In genomic region chr6:125943528-125944433, GRCh38 we compare ENCODE assay signal across 10 cellular contexts. TPM values are rescaled to one million over a fixed set of nuclear protein-coding genes. Genes with fewer than 3 reads are reported as not detected.
A peak's percentile ranks its signal among the peaks of the same experiment; 100 is the strongest.
DNase-seq lines count a peak whose midpoint lies in the region; ATAC-seq and TF ChIP-seq lines count a peak whose summit lies in the region.
"Had no signal": no experiment of that assay in that cellular context is flagged by ENCODE, and none has a peak within 500 bp of the region (broad histone marks: within the 10 kb centered on the region; RNA-seq: fewer than 3 reads in every experiment).

No MANE protein-coding gene starts in this region.

- no peaks in the 10 kb centered on the region for H4K20me1 ChIP-seq in Loucy (ENCODE audit: insufficient read depth, low read length, poor library complexity, severe bottlenecking)

- H3K36me3 ChIP-seq in Loucy (ENCODE audit: insufficient read depth, low read length) (no peaks in the 10 kb centered on the region), brain microvascular endothelial cell (replicated peaks) (no peaks in the 10 kb centered on the region), liver (ENCODE audit: control insufficient read depth in 4 of 4, insufficient read depth in 3 of 4, low read depth in 1 of 4, low read length in 3 of 4) (no peaks in the 10 kb centered on the region), subcutaneous abdominal adipose tissue (ENCODE audit: control insufficient read depth in 5 of 5, insufficient read depth in 5 of 5, low read length in 5 of 5) (no peaks in the 10 kb centered on the region)

- no peaks in the 10 kb centered on the region for H3K27me3 ChIP-seq in Loucy (ENCODE audit: insufficient read depth, low read length, poor library complexity, severe bottlenecking)
- H3K27me3 ChIP-seq in brain microvascular endothelial cell (replicated peaks): no peaks in the 10 kb centered on the region
- H3K27me3 ChIP-seq in liver (ENCODE audit: control insufficient read depth in 4 of 4, insufficient read depth in 4 of 4, low read length in 3 of 4): no peaks in the 10 kb centered on the region
- no peaks in the 10 kb centered on the region for H3K27me3 ChIP-seq in subcutaneous abdominal adipose tissue (ENCODE audit: control insufficient read depth in 5 of 5, insufficient read depth in 4 of 5, low read length in 5 of 5)

- in situ Hi-C loops in brain microvascular endothelial cell (cut with HindIII; ENCODE audit: low pct_ligation_motif_present, low sequenced_read_pairs): no loop called here

- H3F3A ChIP-seq in Loucy (ENCODE audit: low read depth): no peaks in the 10 kb centered on the region

- H3K4me1 ChIP-seq in Loucy (ENCODE audit: insufficient read depth, low read length, poor library complexity, severe bottlenecking) (no peaks in the 10 kb centered on the region), liver (ENCODE audit: control insufficient read depth in 4 of 4, insufficient read depth in 4 of 4, low read length in 3 of 4) (peaks cover 4 to 22% (median 20%) of the 10 kb centered on the region in 4 donors), subcutaneous abdominal adipose tissue (ENCODE audit: control insufficient read depth in 5 of 5, insufficient read depth in 5 of 5, low read length in 5 of 5) (peaks cover 0 to 19% (median 16%) of the 10 kb centered on the region in 5 donors)

- H3K27ac ChIP-seq in brain microvascular endothelial cell (peak overlapping the region; percentile 99), liver (ENCODE audit: low read depth in 1 of 2, low read length in 2 of 2) (peak overlapping the region; percentile 66 to 83), subcutaneous abdominal adipose tissue (ENCODE audit: low read depth, low read length) (peak overlapping the region; percentile 19)
- H3K27ac ChIP-seq: C4-2B had no signal

- no peak overlapping the region for H3K27ac Mint-ChIP-seq in glutamatergic neuron (ENCODE audit: unreplicated experiment)

- H3K36me3 Mint-ChIP-seq in glutamatergic neuron (ENCODE audit: unreplicated experiment): no peaks in the 10 kb centered on the region
- H3K36me3 Mint-ChIP-seq: naive B cell had no signal

- H3K79me2 ChIP-seq in Loucy (ENCODE audit: insufficient read depth, low read length): no peaks in the 10 kb centered on the region

- 82% methylated on average over 4 of the region's 4 CpGs for WGBS in liver

- no peak overlapping the region for H3K4me2 ChIP-seq in Loucy (ENCODE audit: low read depth, low read length, poor library complexity, severe bottlenecking)

- H3K9me3 Mint-ChIP-seq in glutamatergic neuron (ENCODE audit: unreplicated experiment): peaks cover 2% of the 10 kb centered on the region
- H3K9me3 Mint-ChIP-seq: naive B cell had no signal

- H3K9me3 ChIP-seq in Loucy (ENCODE audit: insufficient read depth, low read depth, low read length): no peaks in the 10 kb centered on the region
- H3K9me3 ChIP-seq in liver (ENCODE audit: control insufficient read depth in 4 of 4, low read length in 3 of 4): no peaks in the 10 kb centered on the region
- no peaks in the 10 kb centered on the region for H3K9me3 ChIP-seq in subcutaneous abdominal adipose tissue (ENCODE audit: control insufficient read depth in 5 of 5, low read length in 5 of 5)

- no peak for ATAC-seq in GM21515 (IDR thresholded peaks at IDR 0.05; ENCODE audit: unreplicated experiment)

- no peak for TF ChIP-seq RAD21 in liver (IDR thresholded peaks at IDR 0.05)

- H3K4me1 Mint-ChIP-seq in glutamatergic neuron (ENCODE audit: low read depth, unreplicated experiment): no peaks in the 10 kb centered on the region
- H3K4me1 Mint-ChIP-seq: naive B cell had no signal

- TF ChIP-seq CTCF in Loucy (conservative IDR thresholded peaks at IDR 0.05; ENCODE audit: low read length) (no peak), brain microvascular endothelial cell (IDR thresholded peaks at IDR 0.05; ENCODE audit: low read depth, low read length, missing control alignments) (no peak), liver (IDR thresholded peaks at IDR 0.05; ENCODE audit: low read depth, low read length, missing input control) (no peak), glutamatergic neuron (IDR thresholded peaks at IDR 0.05; ENCODE audit: partially characterized antibody, unreplicated experiment) (no peak)

- no peak overlapping the region for H3K4me3 Mint-ChIP-seq in glutamatergic neuron (ENCODE audit: unreplicated experiment)
- H3K4me3 Mint-ChIP-seq: naive B cell had no signal

- H3K9ac ChIP-seq in Loucy (ENCODE audit: low read depth, low read length, poor library complexity, severe bottlenecking) (no peak overlapping the region), liver (ENCODE audit: low read depth in 1 of 2, low read length in 2 of 2) (peak overlapping the region in 1 of 2 donors; percentile 50), subcutaneous abdominal adipose tissue (ENCODE audit: low read length in 5 of 5) (no peak overlapping the region)

- DNase-seq in brain microvascular endothelial cell: no peak
- no peak for DNase-seq in glutamatergic neuron
- DNase-seq in NK-92 (lab: John Stamatoyannopoulos, UW; ENCODE audit: unreplicated experiment): no peak
- no peak for DNase-seq in NOMO-1 (lab: John Stamatoyannopoulos, UW; ENCODE audit: unreplicated experiment in 2 of 2)
- DNase-seq: naive B cell had no signal

- H3K27me3 Mint-ChIP-seq in glutamatergic neuron (ENCODE audit: unreplicated experiment): no peaks in the 10 kb centered on the region

- H3K9me2 ChIP-seq in Loucy (replicated peaks; ENCODE audit: low read depth, low read length): no peaks in the 10 kb centered on the region

- H3K4me3 ChIP-seq in Loucy (ENCODE audit: low read length, poor library complexity, severe bottlenecking) (no peak overlapping the region), brain microvascular endothelial cell (ENCODE audit: low read depth, low read length) (no peak overlapping the region), liver (ENCODE audit: low read depth in 1 of 3, low read length in 3 of 3) (no peak overlapping the region), subcutaneous abdominal adipose tissue (ENCODE audit: low read depth in 1 of 5, low read length in 5 of 5) (no peak overlapping the region)

- H2AFZ ChIP-seq in Loucy (ENCODE audit: low read length): 0 out of 2 replicates have a peak overlapping the region, but pooled peaks have one; percentile 35

TF ChIP-seq in liver, 16 proteins besides CTCF, POLR2A, EP300 and RAD21:
- no peak for TF ChIP-seq NR2F2 (IDR thresholded peaks at IDR 0.05)
- TF ChIP-seq HNF4A (conservative IDR thresholded peaks at IDR 0.05): no peak
- no peak for TF ChIP-seq JUND (IDR thresholded peaks at IDR 0.05)
- no peak for TF ChIP-seq FOXA2 (IDR thresholded peaks at IDR 0.05)
- TF ChIP-seq MAX (IDR thresholded peaks at IDR 0.05): no peak
- no peak for TF ChIP-seq YY1 (IDR thresholded peaks at IDR 0.05)
- TF ChIP-seq FOXA1 (IDR thresholded peaks at IDR 0.05): no peak
- no peak for TF ChIP-seq SP1 (IDR thresholded peaks at IDR 0.05)
- TF ChIP-seq TAF1 (conservative IDR thresholded peaks at IDR 0.05): no peak
- TF ChIP-seq, protein P1, sequence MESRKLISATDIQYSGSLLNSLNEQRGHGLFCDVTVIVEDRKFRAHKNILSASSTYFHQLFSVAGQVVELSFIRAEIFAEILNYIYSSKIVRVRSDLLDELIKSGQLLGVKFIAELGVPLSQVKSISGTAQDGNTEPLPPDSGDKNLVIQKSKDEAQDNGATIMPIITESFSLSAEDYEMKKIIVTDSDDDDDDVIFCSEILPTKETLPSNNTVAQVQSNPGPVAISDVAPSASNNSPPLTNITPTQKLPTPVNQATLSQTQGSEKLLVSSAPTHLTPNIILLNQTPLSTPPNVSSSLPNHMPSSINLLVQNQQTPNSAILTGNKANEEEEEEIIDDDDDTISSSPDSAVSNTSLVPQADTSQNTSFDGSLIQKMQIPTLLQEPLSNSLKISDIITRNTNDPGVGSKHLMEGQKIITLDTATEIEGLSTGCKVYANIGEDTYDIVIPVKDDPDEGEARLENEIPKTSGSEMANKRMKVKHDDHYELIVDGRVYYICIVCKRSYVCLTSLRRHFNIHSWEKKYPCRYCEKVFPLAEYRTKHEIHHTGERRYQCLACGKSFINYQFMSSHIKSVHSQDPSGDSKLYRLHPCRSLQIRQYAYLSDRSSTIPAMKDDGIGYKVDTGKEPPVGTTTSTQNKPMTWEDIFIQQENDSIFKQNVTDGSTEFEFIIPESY (IDR thresholded peaks at IDR 0.05): no peak
- TF ChIP-seq, protein P2, sequence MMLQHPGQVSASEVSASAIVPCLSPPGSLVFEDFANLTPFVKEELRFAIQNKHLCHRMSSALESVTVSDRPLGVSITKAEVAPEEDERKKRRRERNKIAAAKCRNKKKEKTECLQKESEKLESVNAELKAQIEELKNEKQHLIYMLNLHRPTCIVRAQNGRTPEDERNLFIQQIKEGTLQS (IDR thresholded peaks at IDR 0.05): no peak
- TF ChIP-seq RXRA (IDR thresholded peaks at IDR 0.05): no peak

RNA-seq across cellular contexts. Expression of gene HINT3, which starts 12.8 kb away (rescaled TPM):
- total RNA-seq in liver (10 to 100 TPM; 12.1 to 17.4 TPM), glutamatergic neuron (ENCODE audit: unreplicated experiment) (18.2 TPM)
- polyA plus RNA-seq in liver: 1 to 10 TPM; 5.6 to 9.2 TPM

RNA-seq across cellular contexts. Expression of gene TRMT11, which starts 42.6 kb away (rescaled TPM):
- total RNA-seq in liver: 10 to 100 TPM in 1 of 2 donors, 1 to 10 TPM in 1; 9.9 to 82.3 TPM
- polyA plus RNA-seq in liver: 10 to 100 TPM; 10.3 to 24.1 TPM
- total RNA-seq in glutamatergic neuron (ENCODE audit: unreplicated experiment): 27.7 TPM

Comparison
In these comparisons a context has a peak if more than half of its experiments do, and no peak if none do; other contexts are left out.
1. H3K27ac ChIP-seq: peak in every context shown above with its lines; median percentile 99 in brain microvascular endothelial cell; 74 in liver; 19 in subcutaneous abdominal adipose tissue.